In the genomic region with DNA sequence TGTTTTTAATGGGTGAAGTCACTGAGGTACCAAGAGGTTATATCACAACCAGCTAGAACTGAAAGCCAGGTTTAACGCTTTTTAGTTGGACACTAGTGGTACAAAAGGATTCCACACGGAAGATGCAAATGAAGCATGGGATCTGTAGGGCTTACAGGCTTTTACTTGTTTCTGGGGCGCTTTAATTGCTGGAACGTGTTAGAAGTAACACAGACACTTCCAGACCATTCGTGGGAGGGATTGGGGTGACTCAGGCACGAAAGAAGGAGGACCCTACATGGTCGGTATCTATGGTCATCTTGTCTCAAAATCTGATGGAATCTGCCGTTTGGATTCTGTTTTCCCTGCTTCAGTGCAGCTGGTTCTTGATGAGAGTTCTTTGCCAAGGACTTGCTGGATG, we compare ENCODE assay signal across 8 cellular contexts. TPM values are rescaled to one million over a fixed set of nuclear protein-coding genes. Genes with fewer than 3 reads are reported as not detected.
DNase-seq lines count a peak whose midpoint lies in the region; ATAC-seq, FAIRE-seq and TF ChIP-seq lines count a peak whose summit lies in the region.

No MANE protein-coding gene starts in this region.

- WGBS in trophoblast cell (ENCODE audit: extremely low coverage, insufficient coverage, insufficient read length), result no CpG with 5 or more reads among the region's 8 CpGs

- H3K23ac ChIP-seq in trophoblast cell (ENCODE audit: low read length), result no peak overlapping the region

- H3K36me3 ChIP-seq in ES-I3 (ENCODE audit: insufficient read depth, low read length), result peaks cover 26% of the 10 kb centered on the region
- H3K36me3 ChIP-seq in trophoblast cell (ENCODE audit: control insufficient read depth in 1 of 2, insufficient read depth in 2 of 2, low read length in 2 of 2), result peaks cover 12 to 22% of the 10 kb centered on the region in 2 experiments

- TF ChIP-seq POLR2A in GM18505 (IDR thresholded peaks at IDR 0.05; ENCODE audit: borderline replicate concordance, extremely low read depth, insufficient read depth, insufficient read length), result no peak

- peaks cover 14% of the 10 kb centered on the region for H3K79me2 ChIP-seq in trophoblast cell (ENCODE audit: control insufficient read depth, insufficient read depth, low read length, poor library complexity)

- no peak overlapping the region for H2BK12ac ChIP-seq in trophoblast cell (ENCODE audit: low read length)

- no peak overlapping the region for H4K12ac ChIP-seq in trophoblast cell (ENCODE audit: low read depth, low read length)

- H3K27me3 ChIP-seq in trophoblast cell (ENCODE audit: insufficient read depth, low read length), result no peaks in the 10 kb centered on the region

- no peak overlapping the region for H3K14ac ChIP-seq in trophoblast cell (ENCODE audit: low read length)

- FAIRE-seq in RCC 7860 (lab: Jason Lieb, UNC), result no peak

- ATAC-seq in esophagus mucosa (peak; percentile 19), GM19328 (IDR thresholded peaks at IDR 0.05; ENCODE audit: unreplicated experiment) (no peak), GM18505 (IDR thresholded peaks at IDR 0.05; ENCODE audit: unreplicated experiment) (no peak)

- H3K27ac ChIP-seq in trophoblast cell (ENCODE audit: low read depth, low read length), result no peak overlapping the region

- DNase-seq in RCC 7860 (ENCODE audit: low spot score), result peak; percentile 8
- no peak for DNase-seq in trophoblast cell
- no peak for DNase-seq in NCI-H446 treated with DMSO at 0.1 percent for 48 hours (lab: John Stamatoyannopoulos, UW)
- DNase-seq in GM19238 (ENCODE audit: insufficient read length, low spot score), result no peak

- no peaks in the 10 kb centered on the region for H3K9me3 ChIP-seq in ES-I3 (ENCODE audit: control insufficient read depth, insufficient read depth, low read length)
- H3K9me3 ChIP-seq in trophoblast cell (ENCODE audit: insufficient read depth, low read depth, low read length), result no peaks in the 10 kb centered on the region

- H2AK5ac ChIP-seq in trophoblast cell (ENCODE audit: low read length), result no peak overlapping the region

- H3K9ac ChIP-seq in ES-I3 (ENCODE audit: low read depth, low read length), result peak overlapping the region; percentile 97
- H3K9ac ChIP-seq in trophoblast cell (ENCODE audit: low read length), result peak overlapping the region; percentile 12

- H4K91ac ChIP-seq in trophoblast cell (ENCODE audit: low read depth, low read length), result no peak overlapping the region

- H2BK120ac ChIP-seq in trophoblast cell (ENCODE audit: insufficient read depth, low read length, poor library complexity), result no peak overlapping the region

- no peak overlapping the region for H3K18ac ChIP-seq in trophoblast cell (ENCODE audit: low read length)

- no peak overlapping the region for H4K8ac ChIP-seq in trophoblast cell (ENCODE audit: low read depth, low read length)

- peak overlapping the region; percentile 94 for H3K4me2 ChIP-seq in trophoblast cell (ENCODE audit: low read length)

- no peak overlapping the region for H2AFZ ChIP-seq in trophoblast cell (ENCODE audit: insufficient read depth, low read length, poor library complexity)

- peak overlapping the region; percentile 78 for H3K4ac ChIP-seq in trophoblast cell (ENCODE audit: low read depth, low read length)

- H3K4me1 ChIP-seq in ES-I3 (ENCODE audit: insufficient read depth, low read length), result no peaks in the 10 kb centered on the region
- H3K4me1 ChIP-seq in trophoblast cell (ENCODE audit: control insufficient read depth in 1 of 2, insufficient read depth in 2 of 2, low read length in 2 of 2), result peaks cover 3 to 4% of the 10 kb centered on the region in 2 experiments

- H3K79me1 ChIP-seq in trophoblast cell (ENCODE audit: low read length), result peaks cover 3% of the 10 kb centered on the region

- H2BK5ac ChIP-seq in trophoblast cell (ENCODE audit: low read depth, low read length, poor library complexity), result no peak overlapping the region

- peak overlapping the region; percentile 47 for H3K4me3 ChIP-seq in trophoblast cell (ENCODE audit: low read depth, low read length)

RNA-seq across cellular contexts. Expression of a gene that starts 1.0 kb away (rescaled TPM):
- 65.2 TPM for total RNA-seq in esophagus mucosa
- 122 and 127 TPM in 2 replicates for polyA plus RNA-seq in trophoblast cell (2013)

RNA-seq across cellular contexts. Expression of a gene that starts 12.6 kb away (rescaled TPM):
- total RNA-seq in esophagus mucosa, result not detected
- polyA plus RNA-seq in trophoblast cell (2013), result 0.34 and 0.35 TPM in 2 replicates
